14 cellular contexts compared by ENCODE assay signal in the genomic region with DNA sequence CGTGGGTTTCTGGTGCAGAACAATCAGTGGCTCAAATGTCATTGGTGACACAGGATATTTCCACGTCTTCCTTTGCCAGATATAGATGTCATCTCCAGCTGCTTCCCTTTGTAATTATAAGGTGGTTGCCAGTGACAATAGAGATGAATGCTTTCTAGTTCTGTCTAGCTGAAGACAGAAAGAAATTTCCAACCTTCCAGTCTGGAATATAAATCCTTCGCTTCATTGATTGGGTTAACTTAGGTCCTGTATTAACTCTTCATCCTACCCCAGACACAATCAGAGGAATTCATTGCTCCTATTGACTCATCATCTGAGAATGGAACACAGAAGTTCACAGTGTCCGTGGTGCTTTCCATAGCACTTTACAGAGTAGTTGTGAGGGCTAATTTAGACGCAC.
DNase-seq lines count a peak whose midpoint lies in the region; ATAC-seq and TF ChIP-seq lines count a peak whose summit lies in the region.
"Had no signal": no experiment of that assay in that cellular context is flagged by ENCODE, and none has a peak within 500 bp of the region (broad histone marks: within the 10 kb centered on the region; RNA-seq: fewer than 3 reads in every experiment).

No MANE protein-coding gene starts in this region.

- peaks cover 17% of the 10 kb centered on the region for H3K4me1 ChIP-seq in SJCRH30
- H3K4me1 ChIP-seq in heart left ventricle: peaks cover 0 to 24% (median 8%) of the 10 kb centered on the region in 12 donors

- H3K36me3 ChIP-seq in SJCRH30: no peaks in the 10 kb centered on the region
- H3K36me3 ChIP-seq in heart left ventricle: no peaks in the 10 kb centered on the region

- intact Hi-C loops in heart left ventricle (cut with DNase I): loop anchor here in 1 of 10 donors (10.0 kb wide), 1 partner anchor 94 kb away; no protein-coding TSS in a partner anchor
- intact Hi-C loops in left colon (cut with DNase I, micrococcal nuclease): no loop called here

- H3K4me3 ChIP-seq in SJCRH30 (no peak overlapping the region), heart left ventricle (no peak overlapping the region), skeletal muscle cell (ENCODE audit: low read depth, low read length) (no peak overlapping the region)

- H3K27ac ChIP-seq in SJCRH30: peak overlapping the region; percentile 38
- peak overlapping the region in 1 of 12 donors; percentile 45 for H3K27ac ChIP-seq in heart left ventricle

- TF ChIP-seq POLR2A in heart left ventricle (IDR thresholded peaks at IDR 0.05): no peak

- no peaks in the 10 kb centered on the region for H3K27me3 ChIP-seq in SJCRH30
- H3K27me3 ChIP-seq in heart left ventricle: no peaks in the 10 kb centered on the region

- H3K9me3 ChIP-seq in SJCRH30 (replicated peaks): no peaks in the 10 kb centered on the region
- no peaks in the 10 kb centered on the region for H3K9me3 ChIP-seq in heart left ventricle

- WGBS in heart left ventricle, 4 donors: 42 to 57% (median 49%) methylated on average over 5 of the region's 5 CpGs

- DNase-seq in ELR (ENCODE audit: low read depth) (peak; percentile 70), SJCRH30 (peak in 1 of 2 experiments; percentile 36), heart left ventricle (no peak), skeletal muscle cell (ENCODE audit: low read depth) (peak; percentile 45), left colon (no peak), DMS79 (lab: John Stamatoyannopoulos, UW) (no peak), DMS53 (lab: John Stamatoyannopoulos, UW) (no peak), SW480 (ENCODE audit: low spot score) (no peak)
- DNase-seq: activated effector memory CD4-positive, alpha-beta T cell treated with Interleukin-2 at 50 U/mL for 16 hours; Kasumi-1; NCI-H2029 treated with DMSO at 0.1 percent for 48 hours; retina; stimulated activated naive CD8-positive, alpha-beta T cell treated with anti-CD3 and anti-CD28 coated beads, Interleukin-15, amount 100 ng/mL, for 72 hours; T-helper 1 cell had no signal

- TF ChIP-seq CTCF in heart left ventricle (IDR thresholded peaks at IDR 0.05): no peak

- ATAC-seq in heart left ventricle: peak; percentile 47 to 77 (median 68)
- no peak for ATAC-seq in left colon
- ATAC-seq: stimulated activated naive CD8-positive, alpha-beta T cell treated with anti-CD3 and anti-CD28 coated beads, Interleukin-15, amount 100 ng/mL, for 72 hours had no signal

Comparison
In these comparisons a context has a peak if more than half of its experiments do, and no peak if none do; other contexts are left out.
1. DNase-seq: peak in ELR (single experiment) and skeletal muscle cell (single experiment); none in heart left ventricle (0 of 5), left colon (0 of 2), DMS79 (single experiment), DMS53 (single experiment) and SW480 (single experiment).